In genomic region chr22:26364066-26365015, GRCh38 we compare ENCODE assay signal across 9 cellular contexts.
DNase-seq lines count a peak whose midpoint lies in the region; ATAC-seq, FAIRE-seq and TF ChIP-seq lines count a peak whose summit lies in the region.
"Had no signal": no experiment of that assay in that cellular context is flagged by ENCODE, and none has a peak within 500 bp of the region (broad histone marks: within the 10 kb centered on the region; RNA-seq: fewer than 3 reads in every experiment).

No MANE protein-coding gene starts in this region.

- H3K4me3 ChIP-seq in CD8-positive, alpha-beta memory T cell (ENCODE audit: low read length) = no peak overlapping the region
- no peak overlapping the region for H3K4me3 ChIP-seq in GM23248
- H3K4me3 ChIP-seq in GM12878 = no peak overlapping the region

- H3K27ac Mint-ChIP-seq in CD8-positive, alpha-beta memory T cell = no peak overlapping the region
- no peak overlapping the region for H3K27ac Mint-ChIP-seq in T-helper 2 cell treated with Interferon-gamma antibody and Interleukin-4, amounts not matched to agents 5 μg/mL and 100 μg/mL, for 36 hours
- H3K27ac Mint-ChIP-seq: IgD-negative memory B cell had no signal

- peak; percentile 88 for FAIRE-seq in GM12878 (lab: Jason Lieb, UNC)

- peak; percentile 72 to 78 (median 75) for TF ChIP-seq CTCF in GM12878 (IDR thresholded peaks at IDR 0.05 in 2 of 3, conservative IDR thresholded peaks at IDR 0.05 in 1 of 3; ENCODE audit: control insufficient read depth in 2 of 3, extremely low read depth in 1 of 3, insufficient read depth in 1 of 3, low read depth in 3 of 3, low read length in 3 of 3)

- intact Hi-C loops in GM12878 (cut with micrococcal nuclease; ENCODE audit: unreplicated experiment) = loop anchor here (1.0 kb wide), 1 partner anchor 97 kb away; no protein-coding TSS in a partner anchor

- BruUV-seq in GM12878 (replicated peaks; lab: Mats Ljungman, UMichigan) = no TSS peak

- peaks cover 14 to 32% of the 10 kb centered on the region in 2 donors for H3K27me3 Mint-ChIP-seq in CD8-positive, alpha-beta memory T cell
- peaks cover 11% of the 10 kb centered on the region for H3K27me3 Mint-ChIP-seq in T-helper 2 cell treated with Interferon-gamma antibody and Interleukin-4, amounts not matched to agents 5 μg/mL and 100 μg/mL, for 36 hours (ENCODE audit: low read depth)

- no peaks in the 10 kb centered on the region for H3K36me3 Mint-ChIP-seq in CD8-positive, alpha-beta memory T cell
- no peaks in the 10 kb centered on the region for H3K36me3 Mint-ChIP-seq in T-helper 2 cell treated with Interferon-gamma antibody and Interleukin-4, amounts not matched to agents 5 μg/mL and 100 μg/mL, for 36 hours (ENCODE audit: low read depth)
- H3K36me3 Mint-ChIP-seq: IgD-negative memory B cell had no signal

- CTCF ChIA-PET in CD8-positive, alpha-beta memory T cell (lab: Charles Lee) = interaction anchor here (0.8 to 2.6 kb wide), 10 partner anchors 8 to 420 kb away, joined by 3 to 15 read pairs (median 3); no protein-coding TSS in a partner anchor
- CTCF ChIA-PET in GM12878 (lab: Yijun Ruan, JAX) = interaction anchor here (0.6 to 8.4 kb wide), 35 partner anchors 9 to 1174 kb away, joined by 3 to 124 read pairs (median 4); partner anchors contain the start of genes HPS4 and SRRD

- no peaks in the 10 kb centered on the region for H3K36me3 ChIP-seq in CD8-positive, alpha-beta memory T cell (ENCODE audit: insufficient read depth, low read length)
- H3K36me3 ChIP-seq in GM23248 (ENCODE audit: low read depth) (no peaks in the 10 kb centered on the region), GM12878 (ENCODE audit: control insufficient read depth in 2 of 2, insufficient read depth in 2 of 2, low read length in 1 of 2) (no peaks in the 10 kb centered on the region)

- in situ Hi-C loops in GM23248 (cut with MboI) = no loop called here
- in situ Hi-C loops in GM12878 (cut with MboI) = loop anchor here (5.0 kb wide), 1 partner anchor 98 kb away; no protein-coding TSS in a partner anchor

- H3K27ac ChIP-seq in CD8-positive, alpha-beta memory T cell (ENCODE audit: low read depth, low read length) = no peak overlapping the region
- H3K27ac ChIP-seq in GM23248 = no peak overlapping the region
- H3K27ac ChIP-seq in GM12878 (ENCODE audit: control insufficient read depth, insufficient read depth) = no peak overlapping the region

- no peaks in the 10 kb centered on the region for H3K9me3 ChIP-seq in CD8-positive, alpha-beta memory T cell (ENCODE audit: low read length)
- no peaks in the 10 kb centered on the region for H3K9me3 ChIP-seq in GM23248 (ENCODE audit: low read depth)
- H3K9me3 ChIP-seq in GM12878 (replicated peaks; ENCODE audit: control insufficient read depth, insufficient read depth, low read length) = no peaks in the 10 kb centered on the region

- H3F3A ChIP-seq in GM23248 (ENCODE audit: insufficient read depth) = peaks cover 10% of the 10 kb centered on the region

- no peak overlapping the region for H3K4me3 Mint-ChIP-seq in CD8-positive, alpha-beta memory T cell
- no peak overlapping the region for H3K4me3 Mint-ChIP-seq in T-helper 2 cell treated with Interferon-gamma antibody and Interleukin-4, amounts not matched to agents 5 μg/mL and 100 μg/mL, for 36 hours

- H3K4me1 ChIP-seq in CD8-positive, alpha-beta memory T cell (ENCODE audit: insufficient read depth, low read length) = peaks cover 7% of the 10 kb centered on the region
- H3K4me1 ChIP-seq in GM23248 (ENCODE audit: insufficient read depth) = peaks cover 19% of the 10 kb centered on the region
- no peaks in the 10 kb centered on the region for H3K4me1 ChIP-seq in GM12878 (ENCODE audit: control insufficient read depth, insufficient read depth, low read length)

- WGBS in GM23248 (ENCODE audit: low coverage in 1 of 2, low lambda C conversion rate in 2 of 2, missing lambda C conversion rate in 2 of 2), 2 experiments = 22 to 24% methylated on average over 12 of the region's 12 CpGs
- WGBS in GM12878 (ENCODE audit: insufficient coverage, insufficient replicate concordance, low lambda C conversion rate, missing lambda C conversion rate) = 35% methylated on average over 11 of the region's 12 CpGs

- H3K9ac ChIP-seq in GM23248 = no peak overlapping the region
- no peak overlapping the region for H3K9ac ChIP-seq in GM12878 (ENCODE audit: control insufficient read depth, insufficient read depth, low read length)

- SMC1A ChIA-PET in GM12878 (lab: Charles Lee; ENCODE audit: uncharacterized antibody, unreplicated experiment) = interaction anchor here (0.6 to 7.4 kb wide), 11 partner anchors 12 to 309 kb away, joined by 3 to 51 read pairs (median 4); partner anchors contain the start of genes HPS4 and SRRD

- peak; percentile 96 for ATAC-seq in GM12878
- ATAC-seq in HG02970 (IDR thresholded peaks at IDR 0.05; ENCODE audit: low FRiP score, unreplicated experiment) = no peak

- POLR2A ChIA-PET in CD8-positive, alpha-beta memory T cell (lab: Charles Lee) = interaction anchor here (0.6 kb wide), 2 partner anchors 308 to 390 kb away, joined by 3 read pairs; no protein-coding TSS in a partner anchor
- POLR2A ChIA-PET in GM12878 (lab: Charles Lee) = interaction anchor here (0.6 to 0.7 kb wide), 3 partner anchors 112 to 782 kb away, joined by 3 to 4 read pairs (median 3); no protein-coding TSS in a partner anchor

- no peak for TF ChIP-seq POLR2A in GM12878 (IDR thresholded peaks at IDR 0.05; ENCODE audit: low read depth, low read length)

- peak; percentile 80 for TF ChIP-seq RAD21 in GM12878 (IDR thresholded peaks at IDR 0.05; ENCODE audit: insufficient read depth, low read depth, low read length)

- DNase-seq in CD8-positive, alpha-beta memory T cell = peak; percentile 22 to 55 (median 38)
- DNase-seq in GM23248 (peak; percentile 90), NCI-H1930 (lab: John Stamatoyannopoulos, UW) (peak; percentile 68 to 69), GM12878 (ENCODE audit: low read depth, low spot score) (peak; percentile 27), iPS-NIHi11 (ENCODE audit: low spot score) (peak; percentile 76)
- DNase-seq in T-helper 2 cell treated with Interferon-gamma antibody and Interleukin-4, amounts not matched to agents 5 μg/mL and 100 μg/mL, for 36 hours (ENCODE audit: low spot score) = peak; percentile 41
- peak; percentile 18 to 40 (median 32) for DNase-seq in stimulated activated CD4-positive, alpha-beta T cell treated with anti-CD3 and anti-CD28 coated beads, Interleukin-12 subunit alpha, Interleukin-12 subunit beta, amount 100 ng/mL, for 48 hours (ENCODE audit: low read depth in 2 of 3, low spot score in 1 of 3)

- no peak for TF ChIP-seq EP300 in GM12878 (IDR thresholded peaks at IDR 0.05; ENCODE audit: borderline replicate concordance in 1 of 2, control insufficient read depth in 1 of 2, low read depth in 2 of 2, low read length in 2 of 2)

- RAD21 ChIA-PET in GM12878 (lab: Charles Lee; ENCODE audit: unreplicated experiment) = interaction anchor here (0.7 to 1.7 kb wide), 6 partner anchors 36 to 310 kb away, joined by 3 to 10 read pairs (median 6); no protein-coding TSS in a partner anchor

- H3K4me2 ChIP-seq in GM23248 (ENCODE audit: unreplicated experiment) = no peak overlapping the region
- H3K4me2 ChIP-seq in GM12878 (ENCODE audit: control insufficient read depth, insufficient read depth) = no peak overlapping the region

- H3K79me2 ChIP-seq in GM23248 (ENCODE audit: insufficient read depth) = no peaks in the 10 kb centered on the region
- no peaks in the 10 kb centered on the region for H3K79me2 ChIP-seq in GM12878 (ENCODE audit: control insufficient read depth, insufficient read depth, low read length)

- H4K20me1 ChIP-seq in GM23248 (ENCODE audit: insufficient read depth) = no peaks in the 10 kb centered on the region
- H4K20me1 ChIP-seq in GM12878 (ENCODE audit: control insufficient read depth, insufficient read depth) = no peaks in the 10 kb centered on the region

- peaks cover 4% of the 10 kb centered on the region for H3K27me3 ChIP-seq in CD8-positive, alpha-beta memory T cell (ENCODE audit: insufficient read depth, low read length, poor library complexity, severe bottlenecking)
- no peaks in the 10 kb centered on the region; the same call in 1 of the 2 replicates for H3K27me3 ChIP-seq in GM23248 (replicated peaks; ENCODE audit: insufficient read depth)
- H3K27me3 ChIP-seq in GM12878 (replicated peaks in 1 of 2; ENCODE audit: control insufficient read depth in 2 of 2, insufficient read depth in 2 of 2, low read length in 1 of 2) = no peaks in the 10 kb centered on the region

- no peaks in the 10 kb centered on the region for H3K9me2 ChIP-seq in GM23248 (ENCODE audit: insufficient read depth)

- H3K4me1 Mint-ChIP-seq in CD8-positive, alpha-beta memory T cell = peaks cover 6 to 7% (median 7%) of the 10 kb centered on the region in 3 donors
- peaks cover 10% of the 10 kb centered on the region for H3K4me1 Mint-ChIP-seq in T-helper 2 cell treated with Interferon-gamma antibody and Interleukin-4, amounts not matched to agents 5 μg/mL and 100 μg/mL, for 36 hours (ENCODE audit: low read depth)

- no peak overlapping the region for H2AFZ ChIP-seq in GM23248
- no peak overlapping the region for H2AFZ ChIP-seq in GM12878 (ENCODE audit: control insufficient read depth, low read depth, low read length)

- H3K9me3 Mint-ChIP-seq in CD8-positive, alpha-beta memory T cell = no peaks in the 10 kb centered on the region
- no peaks in the 10 kb centered on the region for H3K9me3 Mint-ChIP-seq in T-helper 2 cell treated with Interferon-gamma antibody and Interleukin-4, amounts not matched to agents 5 μg/mL and 100 μg/mL, for 36 hours
- H3K9me3 Mint-ChIP-seq: IgD-negative memory B cell had no signal

TF ChIP-seq in GM12878, 131 proteins besides CTCF, POLR2A, EP300 and RAD21 (continues in another document):
- TF ChIP-seq CBFB (IDR thresholded peaks at IDR 0.05; ENCODE audit: low read depth) = no peak
- TF ChIP-seq SMC3 (IDR thresholded peaks at IDR 0.05; ENCODE audit: borderline replicate concordance, low read length) = peak; percentile 64; the same call in 1 of the 2 replicates
- TF ChIP-seq SIN3A (IDR thresholded peaks at IDR 0.05; ENCODE audit: low read depth, low read length) = no peak
- TF ChIP-seq YY1 (IDR thresholded peaks at IDR 0.05; ENCODE audit: low read depth, low read length) = 0 out of 2 replicates have a peak, but pooled peaks have one; percentile 22
- no peak for TF ChIP-seq BCL11A (IDR thresholded peaks at IDR 0.05; ENCODE audit: low read depth, low read length)
- TF ChIP-seq ZBED1 (IDR thresholded peaks at IDR 0.05; ENCODE audit: borderline replicate concordance) = no peak
- no peak for TF ChIP-seq SMARCA5 (IDR thresholded peaks at IDR 0.05)
- peak; percentile 70; the same call in 1 of the 2 replicates for TF ChIP-seq RFX5 (IDR thresholded peaks at IDR 0.05; ENCODE audit: low read depth, low read length)

Comparison
In these comparisons a context has a peak if more than half of its experiments do, and no peak if none do; other contexts are left out.
1. DNase-seq: peak in every context shown above with its lines; median percentile 90 in GM23248; 76 in iPS-NIHi11; 68 in NCI-H1930; 41 in T-helper 2 cell treated with Interferon-gamma antibody and Interleukin-4, amounts not matched to agents 5 μg/mL and 100 μg/mL, for 36 hours; 38 in CD8-positive, alpha-beta memory T cell; 32 in stimulated activated CD4-positive, alpha-beta T cell treated with anti-CD3 and anti-CD28 coated beads, Interleukin-12 subunit alpha, Interleukin-12 subunit beta, amount 100 ng/mL, for 48 hours; 27 in GM12878.